In the genomic region with DNA sequence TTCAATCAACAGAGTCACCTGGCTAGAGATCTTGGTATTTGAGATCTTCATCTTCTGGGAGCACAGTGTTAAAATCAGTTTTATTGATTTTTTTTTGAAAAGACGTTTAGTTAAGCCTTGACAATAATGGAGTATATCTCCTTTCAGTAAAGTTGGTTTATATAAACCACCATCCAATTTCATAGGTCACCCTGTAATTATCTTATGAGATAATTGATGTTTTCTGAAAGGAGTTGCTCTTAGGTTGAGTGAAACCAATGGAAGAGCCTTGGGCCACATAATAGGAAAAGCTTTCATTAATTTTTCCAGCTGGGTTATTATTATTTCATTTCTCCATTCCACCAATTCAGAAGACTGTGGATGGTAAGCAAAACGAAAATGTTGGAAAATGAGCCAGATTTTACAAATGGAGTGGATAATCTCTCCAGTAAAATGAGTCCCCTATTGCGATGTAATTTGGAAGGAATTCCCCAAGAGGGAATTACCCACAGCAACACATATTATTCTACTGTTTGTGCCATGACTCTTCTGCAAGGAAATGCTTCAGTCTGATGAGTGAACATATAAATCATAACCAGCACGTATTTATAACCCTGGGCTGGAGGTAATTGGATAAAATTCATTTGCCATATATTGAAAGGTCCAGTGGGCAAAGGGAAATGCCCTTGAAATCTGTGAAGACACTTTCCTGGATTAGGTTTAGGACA, we compare ENCODE assay signal across 1 cellular context.
TF ChIP-seq lines count a peak whose summit lies in the region.

No MANE protein-coding gene starts in this region.

TF ChIP-seq in IMR-90, 13 proteins besides CTCF, POLR2A, EP300 and RAD21:
- TF ChIP-seq, protein P1, sequence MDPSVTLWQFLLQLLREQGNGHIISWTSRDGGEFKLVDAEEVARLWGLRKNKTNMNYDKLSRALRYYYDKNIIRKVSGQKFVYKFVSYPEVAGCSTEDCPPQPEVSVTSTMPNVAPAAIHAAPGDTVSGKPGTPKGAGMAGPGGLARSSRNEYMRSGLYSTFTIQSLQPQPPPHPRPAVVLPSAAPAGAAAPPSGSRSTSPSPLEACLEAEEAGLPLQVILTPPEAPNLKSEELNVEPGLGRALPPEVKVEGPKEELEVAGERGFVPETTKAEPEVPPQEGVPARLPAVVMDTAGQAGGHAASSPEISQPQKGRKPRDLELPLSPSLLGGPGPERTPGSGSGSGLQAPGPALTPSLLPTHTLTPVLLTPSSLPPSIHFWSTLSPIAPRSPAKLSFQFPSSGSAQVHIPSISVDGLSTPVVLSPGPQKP (IDR thresholded peaks at IDR 0.05; ENCODE audit: borderline replicate concordance, low read depth, low read length) = no peak
- TF ChIP-seq NFE2L2 (IDR thresholded peaks at IDR 0.05; ENCODE audit: low read depth, low read length) = no peak
- TF ChIP-seq RFX5 (IDR thresholded peaks at IDR 0.05; ENCODE audit: low read depth, low read length) = no peak
- TF ChIP-seq MAZ (IDR thresholded peaks at IDR 0.05; ENCODE audit: borderline replicate concordance, low read depth, low read length) = no peak
- no peak for TF ChIP-seq CHD1 (IDR thresholded peaks at IDR 0.05; ENCODE audit: low read depth, low read length)
- no peak for TF ChIP-seq MAFK (IDR thresholded peaks at IDR 0.05; ENCODE audit: low read depth, low read length)
- no peak for TF ChIP-seq CEBPB (IDR thresholded peaks at IDR 0.05; ENCODE audit: low read depth, low read length)
- TF ChIP-seq FOS (IDR thresholded peaks at IDR 0.05; ENCODE audit: low read depth, low read length) = no peak
- TF ChIP-seq BHLHE40 (IDR thresholded peaks at IDR 0.05; ENCODE audit: low read depth, low read length) = no peak
- no peak for TF ChIP-seq SMC3 (IDR thresholded peaks at IDR 0.05; ENCODE audit: low read depth, low read length)
- TF ChIP-seq RCOR1 (IDR thresholded peaks at IDR 0.05; ENCODE audit: insufficient replicate concordance, low read length) = no peak
- TF ChIP-seq, protein P2, sequence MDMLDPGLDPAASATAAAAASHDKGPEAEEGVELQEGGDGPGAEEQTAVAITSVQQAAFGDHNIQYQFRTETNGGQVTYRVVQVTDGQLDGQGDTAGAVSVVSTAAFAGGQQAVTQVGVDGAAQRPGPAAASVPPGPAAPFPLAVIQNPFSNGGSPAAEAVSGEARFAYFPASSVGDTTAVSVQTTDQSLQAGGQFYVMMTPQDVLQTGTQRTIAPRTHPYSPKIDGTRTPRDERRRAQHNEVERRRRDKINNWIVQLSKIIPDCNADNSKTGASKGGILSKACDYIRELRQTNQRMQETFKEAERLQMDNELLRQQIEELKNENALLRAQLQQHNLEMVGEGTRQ (IDR thresholded peaks at IDR 0.05; ENCODE audit: low read depth, low read length) = no peak
- no peak for TF ChIP-seq MXI1 (IDR thresholded peaks at IDR 0.05; ENCODE audit: borderline replicate concordance, low read depth, low read length)
